In the genomic region with DNA sequence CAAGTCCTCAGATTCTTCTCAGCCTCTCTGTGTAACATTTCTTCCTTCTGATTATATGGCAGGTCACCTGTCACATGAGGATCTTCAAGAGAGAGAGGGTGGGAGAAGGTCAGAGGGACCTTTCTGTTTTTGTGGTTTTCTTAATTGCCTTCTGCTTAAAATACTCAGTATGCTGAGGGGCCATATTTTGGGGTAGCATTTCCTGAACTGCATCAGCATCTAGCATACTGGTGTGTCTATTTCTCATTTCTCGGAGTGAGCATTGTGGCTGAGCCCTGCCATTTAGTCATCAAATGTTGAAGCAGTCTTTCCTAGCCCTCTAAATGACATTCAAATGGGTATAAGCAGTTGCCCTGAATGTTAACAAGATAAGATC, we compare ENCODE assay signal across 1 cellular context.
TF ChIP-seq lines count a peak whose summit lies in the region.

No MANE protein-coding gene starts in this region.

TF ChIP-seq in GM23338, 12 proteins besides CTCF, POLR2A, EP300 and RAD21 (continued from another document):
- TF ChIP-seq, protein P1, sequence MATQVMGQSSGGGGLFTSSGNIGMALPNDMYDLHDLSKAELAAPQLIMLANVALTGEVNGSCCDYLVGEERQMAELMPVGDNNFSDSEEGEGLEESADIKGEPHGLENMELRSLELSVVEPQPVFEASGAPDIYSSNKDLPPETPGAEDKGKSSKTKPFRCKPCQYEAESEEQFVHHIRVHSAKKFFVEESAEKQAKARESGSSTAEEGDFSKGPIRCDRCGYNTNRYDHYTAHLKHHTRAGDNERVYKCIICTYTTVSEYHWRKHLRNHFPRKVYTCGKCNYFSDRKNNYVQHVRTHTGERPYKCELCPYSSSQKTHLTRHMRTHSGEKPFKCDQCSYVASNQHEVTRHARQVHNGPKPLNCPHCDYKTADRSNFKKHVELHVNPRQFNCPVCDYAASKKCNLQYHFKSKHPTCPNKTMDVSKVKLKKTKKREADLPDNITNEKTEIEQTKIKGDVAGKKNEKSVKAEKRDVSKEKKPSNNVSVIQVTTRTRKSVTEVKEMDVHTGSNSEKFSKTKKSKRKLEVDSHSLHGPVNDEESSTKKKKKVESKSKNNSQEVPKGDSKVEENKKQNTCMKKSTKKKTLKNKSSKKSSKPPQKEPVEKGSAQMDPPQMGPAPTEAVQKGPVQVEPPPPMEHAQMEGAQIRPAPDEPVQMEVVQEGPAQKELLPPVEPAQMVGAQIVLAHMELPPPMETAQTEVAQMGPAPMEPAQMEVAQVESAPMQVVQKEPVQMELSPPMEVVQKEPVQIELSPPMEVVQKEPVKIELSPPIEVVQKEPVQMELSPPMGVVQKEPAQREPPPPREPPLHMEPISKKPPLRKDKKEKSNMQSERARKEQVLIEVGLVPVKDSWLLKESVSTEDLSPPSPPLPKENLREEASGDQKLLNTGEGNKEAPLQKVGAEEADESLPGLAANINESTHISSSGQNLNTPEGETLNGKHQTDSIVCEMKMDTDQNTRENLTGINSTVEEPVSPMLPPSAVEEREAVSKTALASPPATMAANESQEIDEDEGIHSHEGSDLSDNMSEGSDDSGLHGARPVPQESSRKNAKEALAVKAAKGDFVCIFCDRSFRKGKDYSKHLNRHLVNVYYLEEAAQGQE (IDR thresholded peaks at IDR 0.05; ENCODE audit: unreplicated experiment), result no peak
- TF ChIP-seq EZH2 (IDR thresholded peaks at IDR 0.05; ENCODE audit: low read depth, unreplicated experiment), result no peak
- TF ChIP-seq, protein P2, sequence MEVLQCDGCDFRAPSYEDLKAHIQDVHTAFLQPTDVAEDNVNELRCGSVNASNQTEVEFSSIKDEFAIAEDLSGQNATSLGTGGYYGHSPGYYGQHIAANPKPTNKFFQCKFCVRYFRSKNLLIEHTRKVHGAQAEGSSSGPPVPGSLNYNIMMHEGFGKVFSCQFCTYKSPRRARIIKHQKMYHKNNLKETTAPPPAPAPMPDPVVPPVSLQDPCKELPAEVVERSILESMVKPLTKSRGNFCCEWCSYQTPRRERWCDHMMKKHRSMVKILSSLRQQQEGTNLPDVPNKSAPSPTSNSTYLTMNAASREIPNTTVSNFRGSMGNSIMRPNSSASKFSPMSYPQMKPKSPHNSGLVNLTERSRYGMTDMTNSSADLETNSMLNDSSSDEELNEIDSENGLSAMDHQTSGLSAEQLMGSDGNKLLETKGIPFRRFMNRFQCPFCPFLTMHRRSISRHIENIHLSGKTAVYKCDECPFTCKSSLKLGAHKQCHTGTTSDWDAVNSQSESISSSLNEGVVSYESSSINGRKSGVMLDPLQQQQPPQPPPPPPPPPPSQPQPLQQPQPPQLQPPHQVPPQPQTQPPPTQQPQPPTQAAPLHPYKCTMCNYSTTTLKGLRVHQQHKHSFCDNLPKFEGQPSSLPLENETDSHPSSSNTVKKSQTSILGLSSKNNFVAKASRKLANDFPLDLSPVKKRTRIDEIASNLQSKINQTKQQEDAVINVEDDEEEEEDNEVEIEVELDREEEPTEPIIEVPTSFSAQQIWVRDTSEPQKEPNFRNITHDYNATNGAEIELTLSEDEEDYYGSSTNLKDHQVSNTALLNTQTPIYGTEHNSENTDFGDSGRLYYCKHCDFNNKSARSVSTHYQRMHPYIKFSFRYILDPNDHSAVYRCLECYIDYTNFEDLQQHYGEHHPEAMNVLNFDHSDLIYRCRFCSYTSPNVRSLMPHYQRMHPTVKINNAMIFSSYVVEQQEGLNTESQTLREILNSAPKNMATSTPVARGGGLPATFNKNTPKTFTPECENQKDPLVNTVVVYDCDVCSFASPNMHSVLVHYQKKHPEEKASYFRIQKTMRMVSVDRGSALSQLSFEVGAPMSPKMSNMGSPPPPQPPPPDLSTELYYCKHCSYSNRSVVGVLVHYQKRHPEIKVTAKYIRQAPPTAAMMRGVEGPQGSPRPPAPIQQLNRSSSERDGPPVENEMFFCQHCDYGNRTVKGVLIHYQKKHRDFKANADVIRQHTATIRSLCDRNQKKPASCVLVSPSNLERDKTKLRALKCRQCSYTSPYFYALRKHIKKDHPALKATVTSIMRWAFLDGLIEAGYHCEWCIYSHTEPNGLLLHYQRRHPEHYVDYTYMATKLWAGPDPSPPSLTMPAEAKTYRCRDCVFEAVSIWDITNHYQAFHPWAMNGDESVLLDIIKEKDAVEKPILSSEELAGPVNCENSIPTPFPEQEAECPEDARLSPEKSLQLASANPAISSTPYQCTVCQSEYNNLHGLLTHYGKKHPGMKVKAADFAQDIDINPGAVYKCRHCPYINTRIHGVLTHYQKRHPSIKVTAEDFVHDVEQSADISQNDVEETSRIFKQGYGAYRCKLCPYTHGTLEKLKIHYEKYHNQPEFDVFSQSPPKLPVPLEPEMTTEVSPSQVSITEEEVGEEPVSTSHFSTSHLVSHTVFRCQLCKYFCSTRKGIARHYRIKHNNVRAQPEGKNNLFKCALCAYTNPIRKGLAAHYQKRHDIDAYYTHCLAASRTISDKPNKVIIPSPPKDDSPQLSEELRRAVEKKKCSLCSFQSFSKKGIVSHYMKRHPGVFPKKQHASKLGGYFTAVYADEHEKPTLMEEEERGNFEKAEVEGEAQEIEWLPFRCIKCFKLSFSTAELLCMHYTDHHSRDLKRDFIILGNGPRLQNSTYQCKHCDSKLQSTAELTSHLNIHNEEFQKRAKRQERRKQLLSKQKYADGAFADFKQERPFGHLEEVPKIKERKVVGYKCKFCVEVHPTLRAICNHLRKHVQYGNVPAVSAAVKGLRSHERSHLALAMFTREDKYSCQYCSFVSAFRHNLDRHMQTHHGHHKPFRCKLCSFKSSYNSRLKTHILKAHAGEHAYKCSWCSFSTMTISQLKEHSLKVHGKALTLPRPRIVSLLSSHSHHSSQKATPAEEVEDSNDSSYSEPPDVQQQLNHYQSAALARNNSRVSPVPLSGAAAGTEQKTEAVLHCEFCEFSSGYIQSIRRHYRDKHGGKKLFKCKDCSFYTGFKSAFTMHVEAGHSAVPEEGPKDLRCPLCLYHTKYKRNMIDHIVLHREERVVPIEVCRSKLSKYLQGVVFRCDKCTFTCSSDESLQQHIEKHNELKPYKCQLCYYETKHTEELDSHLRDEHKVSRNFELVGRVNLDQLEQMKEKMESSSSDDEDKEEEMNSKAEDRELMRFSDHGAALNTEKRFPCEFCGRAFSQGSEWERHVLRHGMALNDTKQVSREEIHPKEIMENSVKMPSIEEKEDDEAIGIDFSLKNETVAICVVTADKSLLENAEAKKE (CRISPR knock-in tag; IDR thresholded peaks at IDR 0.05), result no peak
- TF ChIP-seq, protein P3, sequence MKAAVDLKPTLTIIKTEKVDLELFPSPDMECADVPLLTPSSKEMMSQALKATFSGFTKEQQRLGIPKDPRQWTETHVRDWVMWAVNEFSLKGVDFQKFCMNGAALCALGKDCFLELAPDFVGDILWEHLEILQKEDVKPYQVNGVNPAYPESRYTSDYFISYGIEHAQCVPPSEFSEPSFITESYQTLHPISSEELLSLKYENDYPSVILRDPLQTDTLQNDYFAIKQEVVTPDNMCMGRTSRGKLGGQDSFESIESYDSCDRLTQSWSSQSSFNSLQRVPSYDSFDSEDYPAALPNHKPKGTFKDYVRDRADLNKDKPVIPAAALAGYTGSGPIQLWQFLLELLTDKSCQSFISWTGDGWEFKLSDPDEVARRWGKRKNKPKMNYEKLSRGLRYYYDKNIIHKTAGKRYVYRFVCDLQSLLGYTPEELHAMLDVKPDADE (IDR thresholded peaks at IDR 0.05), result no peak
- no peak for TF ChIP-seq EZH2phosphoT487 (IDR thresholded peaks at IDR 0.05; ENCODE audit: unreplicated experiment)
